ENCODE assay signal across 15 cellular contexts in genomic region chr2:156573710-156574109, GRCh38.
DNase-seq lines count a peak whose midpoint lies in the region; ATAC-seq lines count a peak whose summit lies in the region.
"Had no signal": no experiment of that assay in that cellular context is flagged by ENCODE, and none has a peak within 500 bp of the region (broad histone marks: within the 10 kb centered on the region; RNA-seq: fewer than 3 reads in every experiment).

No MANE protein-coding gene starts in this region.

- ATAC-seq in GM21528 (IDR thresholded peaks at IDR 0.05; ENCODE audit: low FRiP score, unreplicated experiment) (peak; percentile 53), HG03139 (IDR thresholded peaks at IDR 0.05; ENCODE audit: unreplicated experiment) (peak; percentile 57), GM19324 (IDR thresholded peaks at IDR 0.05; ENCODE audit: low FRiP score, unreplicated experiment) (no peak), GM18519 (IDR thresholded peaks at IDR 0.05; ENCODE audit: low FRiP score, unreplicated experiment) (no peak)
- peak; percentile 27 for ATAC-seq in stimulated activated memory B cell treated with anti-CD40 and anti-IgM and Interleukin-4, amounts not matched to agents 10 μg/mL and 1 μg/mL and 100 μg/mL, for 72 hours
- ATAC-seq: activated CD4-positive, CD25-positive, alpha-beta regulatory T cell treated with anti-CD3 and anti-CD28 coated beads, Interleukin-2, amount 50 U/mL, for 24 hours; activated T-cell treated with anti-CD3 and anti-CD28 coated beads, Interleukin-2, amount 50 U/mL, for 4 hours; mucosa of descending colon had no signal

- no peaks in the 10 kb centered on the region for H3K27me3 Mint-ChIP-seq in stimulated activated memory B cell treated with anti-CD40 and anti-IgM and Interleukin-4, amounts not matched to agents 10 μg/mL and 1 μg/mL and 100 μg/mL, for 72 hours
- H3K27me3 Mint-ChIP-seq: CD4-positive, alpha-beta T cell had no signal

- H3K4me3 Mint-ChIP-seq in stimulated activated memory B cell treated with anti-CD40 and anti-IgM and Interleukin-4, amounts not matched to agents 10 μg/mL and 1 μg/mL and 100 μg/mL, for 72 hours, result peak overlapping the region; percentile 42
- H3K4me3 Mint-ChIP-seq: activated T-cell treated with anti-CD3 and anti-CD28 coated beads, Interleukin-2, amount 50 U/mL, for 4 hours; CD4-positive, alpha-beta T cell had no signal

- peaks cover 25% of the 10 kb centered on the region for H3K4me1 Mint-ChIP-seq in stimulated activated memory B cell treated with anti-CD40 and anti-IgM and Interleukin-4, amounts not matched to agents 10 μg/mL and 1 μg/mL and 100 μg/mL, for 72 hours

- H3K36me3 Mint-ChIP-seq in stimulated activated memory B cell treated with anti-CD40 and anti-IgM and Interleukin-4, amounts not matched to agents 10 μg/mL and 1 μg/mL and 100 μg/mL, for 72 hours, result peaks cover 69% of the 10 kb centered on the region

- H3K27ac Mint-ChIP-seq in stimulated activated memory B cell treated with anti-CD40 and anti-IgM and Interleukin-4, amounts not matched to agents 10 μg/mL and 1 μg/mL and 100 μg/mL, for 72 hours, result peak overlapping the region; percentile 75
- H3K27ac Mint-ChIP-seq: CD4-positive, alpha-beta T cell had no signal

- peaks cover 4% of the 10 kb centered on the region for H3K9me3 Mint-ChIP-seq in stimulated activated memory B cell treated with anti-CD40 and anti-IgM and Interleukin-4, amounts not matched to agents 10 μg/mL and 1 μg/mL and 100 μg/mL, for 72 hours
- H3K9me3 Mint-ChIP-seq: activated T-cell treated with anti-CD3 and anti-CD28 coated beads, Interleukin-2, amount 50 U/mL, for 4 hours; CD4-positive, alpha-beta T cell had no signal

- DNase-seq in NOMO-1 treated with DMSO at 0.1 percent for 48 hours (lab: John Stamatoyannopoulos, UW; ENCODE audit: unreplicated experiment), result peak; percentile 41
- DNase-seq in NOMO-1 treated with dmso at 0.1 percent for 144 hours (lab: John Stamatoyannopoulos, UW; ENCODE audit: unreplicated experiment), result no peak
- DNase-seq in activated CD4-positive, alpha-beta T cell treated with anti-CD3 and anti-CD28 coated beads, Interleukin-2, amount 50 U/mL, for 4 hours, result no peak
- DNase-seq: 8988T; activated T-cell treated with anti-CD3 and anti-CD28 coated beads, Interleukin-2, amount 50 U/mL, for 4 hours; CD4-positive, alpha-beta T cell; head of caudate nucleus; MG63; mucosa of descending colon had no signal

Comparison
In these comparisons a context has a peak if more than half of its experiments do, and no peak if none do; other contexts are left out.
1. ATAC-seq: peak in GM21528 (single experiment), HG03139 (single experiment) and stimulated activated memory B cell treated with anti-CD40 and anti-IgM and Interleukin-4, amounts not matched to agents 10 μg/mL and 1 μg/mL and 100 μg/mL, for 72 hours (single experiment); none in GM19324 (single experiment) and GM18519 (single experiment).